ENCODE assay signal across 9 cellular contexts in genomic region chr10:63388421-63389031, GRCh38.
DNase-seq lines count a peak whose midpoint lies in the region; ATAC-seq and TF ChIP-seq lines count a peak whose summit lies in the region.
"Had no signal": no experiment of that assay in that cellular context is flagged by ENCODE, and none has a peak within 500 bp of the region (broad histone marks: within the 10 kb centered on the region; RNA-seq: fewer than 3 reads in every experiment).

No MANE protein-coding gene starts in this region.

- H3F3A ChIP-seq in Loucy (ENCODE audit: low read depth) = no peaks in the 10 kb centered on the region

- no peak for DNase-seq in CD14-positive monocyte (ENCODE audit: low spot score)
- DNase-seq in central memory CD4-positive, alpha-beta T cell = peak; percentile 47
- no peak for DNase-seq in tibial nerve (ENCODE audit: low spot score in 2 of 2)
- no peak for DNase-seq in retina
- DNase-seq in foreskin keratinocyte = no peak
- DNase-seq: heart right ventricle had no signal

- peaks cover 6% of the 10 kb centered on the region for H3K4me1 ChIP-seq in Loucy (ENCODE audit: insufficient read depth, low read length, poor library complexity, severe bottlenecking)
- no peaks in the 10 kb centered on the region for H3K4me1 ChIP-seq in tibial nerve
- H3K4me1 ChIP-seq in foreskin keratinocyte = no peaks in the 10 kb centered on the region

- H3K79me2 ChIP-seq in Loucy (ENCODE audit: insufficient read depth, low read length) = peaks cover 72% of the 10 kb centered on the region

- no peaks in the 10 kb centered on the region for H3K9me2 ChIP-seq in Loucy (replicated peaks; ENCODE audit: low read depth, low read length)

- H3K9me3 ChIP-seq in Loucy (ENCODE audit: insufficient read depth, low read depth, low read length) = no peaks in the 10 kb centered on the region
- H3K9me3 ChIP-seq in tibial nerve = peaks cover 0 to 16% (median 3%) of the 10 kb centered on the region in 4 donors

- peak; percentile 77 for ATAC-seq in GM18909 (IDR thresholded peaks at IDR 0.05; ENCODE audit: poor library complexity, unreplicated experiment)
- ATAC-seq in HG03565 (IDR thresholded peaks at IDR 0.05; ENCODE audit: unreplicated experiment) = no peak
- no peak for ATAC-seq in foreskin keratinocyte
- ATAC-seq: heart right ventricle had no signal

- H3K27ac Mint-ChIP-seq in CD14-positive monocyte = peak overlapping the region in 4 of 7 donors; percentile 5 to 38 (median 34)

- H3K4me2 ChIP-seq in Loucy (ENCODE audit: low read depth, low read length, poor library complexity, severe bottlenecking) = peak overlapping the region; percentile 30

- H3K4me3 Mint-ChIP-seq in CD14-positive monocyte = peak overlapping the region; percentile 0 to 71

- no peaks in the 10 kb centered on the region for H3K36me3 ChIP-seq in Loucy (ENCODE audit: insufficient read depth, low read length)
- peaks cover 0 to 13% (median 0%) of the 10 kb centered on the region in 3 donors for H3K36me3 ChIP-seq in tibial nerve
- H3K36me3 ChIP-seq: heart right ventricle had no signal

- TF ChIP-seq CTCF in CD14-positive monocyte (IDR thresholded peaks at IDR 0.05) = no peak
- TF ChIP-seq CTCF in Loucy (conservative IDR thresholded peaks at IDR 0.05; ENCODE audit: low read length) = no peak
- TF ChIP-seq CTCF in tibial nerve (IDR thresholded peaks at IDR 0.05) = no peak
- TF ChIP-seq CTCF in foreskin keratinocyte (conservative IDR thresholded peaks at IDR 0.05) = no peak

- peaks cover 6 to 12% (median 8%) of the 10 kb centered on the region in 7 donors for H3K9me3 Mint-ChIP-seq in CD14-positive monocyte

- peaks cover 16 to 29% of the 10 kb centered on the region in 2 donors for H3K36me3 Mint-ChIP-seq in CD14-positive monocyte

- no peak for TF ChIP-seq POLR2A in tibial nerve (IDR thresholded peaks at IDR 0.05)

- H3K4me3 ChIP-seq in Loucy (ENCODE audit: low read length, poor library complexity, severe bottlenecking) (peak overlapping the region; percentile 5), tibial nerve (no peak overlapping the region)

- peaks cover 70% of the 10 kb centered on the region for H4K20me1 ChIP-seq in Loucy (ENCODE audit: insufficient read depth, low read length, poor library complexity, severe bottlenecking)

- H3K27me3 ChIP-seq in Loucy (ENCODE audit: insufficient read depth, low read length, poor library complexity, severe bottlenecking) (no peaks in the 10 kb centered on the region), tibial nerve (no peaks in the 10 kb centered on the region), foreskin keratinocyte (no peaks in the 10 kb centered on the region)
- H3K27me3 ChIP-seq: heart right ventricle had no signal

- peaks cover 60% of the 10 kb centered on the region for H3K4me1 Mint-ChIP-seq in CD14-positive monocyte

- 61 to 75% methylated on average over 2 of the region's 2 CpGs for WGBS in tibial nerve, 2 donors

- TF ChIP-seq EP300 in tibial nerve (IDR thresholded peaks at IDR 0.05) = no peak

- peaks cover 10 to 21% (median 11%) of the 10 kb centered on the region in 3 donors for H3K27me3 Mint-ChIP-seq in CD14-positive monocyte (ENCODE audit: low read depth in 3 of 3)

- intact Hi-C loops in CD14-positive monocyte (cut with micrococcal nuclease) = no loop called here

- H2AFZ ChIP-seq in Loucy (ENCODE audit: low read length) = no peak overlapping the region

- no peak overlapping the region for H3K27ac ChIP-seq in tibial nerve
- H3K27ac ChIP-seq in foreskin keratinocyte = no peak overlapping the region

- H3K9ac ChIP-seq in Loucy (ENCODE audit: low read depth, low read length, poor library complexity, severe bottlenecking) = no peak overlapping the region
